In genomic region chr10:108049668-108050067, GRCh38 we compare ENCODE assay signal across 1 cellular context.
TF ChIP-seq lines count a peak whose summit lies in the region.

No MANE protein-coding gene starts in this region.

TF ChIP-seq in GM12878, 131 proteins besides CTCF, POLR2A, EP300 and RAD21 (continued from another document and continues in another):
- TF ChIP-seq MEF2B (IDR thresholded peaks at IDR 0.05; ENCODE audit: partially characterized antibody, poor library complexity, severe bottlenecking) (peak; percentile 57), E2F4 (IDR thresholded peaks at IDR 0.05; ENCODE audit: low read depth, low read length) (no peak), IKZF2 (IDR thresholded peaks at IDR 0.05) (peak in 1 of 2 experiments; percentile 50; a peak in 2 of 4 replicates), BHLHE40 (IDR thresholded peaks at IDR 0.05; ENCODE audit: borderline replicate concordance in 1 of 2, low read depth in 2 of 2, low read length in 1 of 2) (peak in 1 of 2 experiments; percentile 21; a peak in 1 of 4 replicates), RELA (IDR thresholded peaks at IDR 0.05; ENCODE audit: borderline replicate concordance, partially characterized antibody) (no peak), SIN3A (IDR thresholded peaks at IDR 0.05; ENCODE audit: low read depth, low read length) (no peak), RBBP5 (conservative IDR thresholded peaks at IDR 0.05) (no peak), TCF12 (IDR thresholded peaks at IDR 0.05; ENCODE audit: low read depth, low read length) (no peak), CBX5 (IDR thresholded peaks at IDR 0.05; ENCODE audit: low read depth) (no peak), MYC (IDR thresholded peaks at IDR 0.05; ENCODE audit: insufficient read depth, insufficient read length, insufficient replicate concordance, low read length, severe bottlenecking) (no peak), TAF1 (IDR thresholded peaks at IDR 0.05; ENCODE audit: borderline replicate concordance, low read depth, low read length) (no peak), KLF5 (IDR thresholded peaks at IDR 0.05; ENCODE audit: partially characterized antibody) (no peak), RCOR1 (conservative IDR thresholded peaks at IDR 0.05; ENCODE audit: low read depth, low read length) (no peak), NFXL1 (IDR thresholded peaks at IDR 0.05; ENCODE audit: borderline replicate concordance) (no peak), POLR2AphosphoS2 (IDR thresholded peaks at IDR 0.05; ENCODE audit: low read depth, low read length) (no peak), NR2F1 (conservative IDR thresholded peaks at IDR 0.05) (no peak), BRCA1 (IDR thresholded peaks at IDR 0.05; ENCODE audit: low read depth, low read length) (no peak), YBX1 (IDR thresholded peaks at IDR 0.05) (no peak), ZSCAN29 (IDR thresholded peaks at IDR 0.05) (no peak), NFIC (IDR thresholded peaks at IDR 0.05; ENCODE audit: low read depth, low read length) (0 out of 2 replicates have a peak, but pooled peaks have one; percentile 55), RFX5 (IDR thresholded peaks at IDR 0.05; ENCODE audit: low read depth, low read length) (no peak), ZNF207 (IDR thresholded peaks at IDR 0.05; ENCODE audit: borderline replicate concordance) (no peak), PML (IDR thresholded peaks at IDR 0.05; ENCODE audit: low read length) (no peak), NKRF (conservative IDR thresholded peaks at IDR 0.05) (no peak), CREM (IDR thresholded peaks at IDR 0.05; ENCODE audit: low read depth) (peak; percentile 66; the same call in 1 of the 2 replicates), USF2 (IDR thresholded peaks at IDR 0.05; ENCODE audit: borderline replicate concordance, low read depth, low read length) (no peak), SP1 (IDR thresholded peaks at IDR 0.05; ENCODE audit: low read depth, low read length) (no peak), MTA3 (IDR thresholded peaks at IDR 0.05; ENCODE audit: borderline replicate concordance, low read length) (no peak), BMI1 (IDR thresholded peaks at IDR 0.05; ENCODE audit: borderline replicate concordance) (no peak), ATF7 (IDR thresholded peaks at IDR 0.05; ENCODE audit: low read depth) (peak; percentile 12; the same call in 1 of the 2 replicates), PKNOX1 (IDR thresholded peaks at IDR 0.05) (peak; percentile 72), MYB (IDR thresholded peaks at IDR 0.05; ENCODE audit: borderline replicate concordance, low read depth, low read length) (no peak), CREB1 (IDR thresholded peaks at IDR 0.05; ENCODE audit: low read depth) (no peak), SMARCA5 (IDR thresholded peaks at IDR 0.05) (no peak)
- TF ChIP-seq, protein P1, sequence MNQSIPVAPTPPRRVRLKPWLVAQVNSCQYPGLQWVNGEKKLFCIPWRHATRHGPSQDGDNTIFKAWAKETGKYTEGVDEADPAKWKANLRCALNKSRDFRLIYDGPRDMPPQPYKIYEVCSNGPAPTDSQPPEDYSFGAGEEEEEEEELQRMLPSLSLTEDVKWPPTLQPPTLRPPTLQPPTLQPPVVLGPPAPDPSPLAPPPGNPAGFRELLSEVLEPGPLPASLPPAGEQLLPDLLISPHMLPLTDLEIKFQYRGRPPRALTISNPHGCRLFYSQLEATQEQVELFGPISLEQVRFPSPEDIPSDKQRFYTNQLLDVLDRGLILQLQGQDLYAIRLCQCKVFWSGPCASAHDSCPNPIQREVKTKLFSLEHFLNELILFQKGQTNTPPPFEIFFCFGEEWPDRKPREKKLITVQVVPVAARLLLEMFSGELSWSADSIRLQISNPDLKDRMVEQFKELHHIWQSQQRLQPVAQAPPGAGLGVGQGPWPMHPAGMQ (IDR thresholded peaks at IDR 0.05; ENCODE audit: borderline replicate concordance), result no peak
- TF ChIP-seq, protein P2, sequence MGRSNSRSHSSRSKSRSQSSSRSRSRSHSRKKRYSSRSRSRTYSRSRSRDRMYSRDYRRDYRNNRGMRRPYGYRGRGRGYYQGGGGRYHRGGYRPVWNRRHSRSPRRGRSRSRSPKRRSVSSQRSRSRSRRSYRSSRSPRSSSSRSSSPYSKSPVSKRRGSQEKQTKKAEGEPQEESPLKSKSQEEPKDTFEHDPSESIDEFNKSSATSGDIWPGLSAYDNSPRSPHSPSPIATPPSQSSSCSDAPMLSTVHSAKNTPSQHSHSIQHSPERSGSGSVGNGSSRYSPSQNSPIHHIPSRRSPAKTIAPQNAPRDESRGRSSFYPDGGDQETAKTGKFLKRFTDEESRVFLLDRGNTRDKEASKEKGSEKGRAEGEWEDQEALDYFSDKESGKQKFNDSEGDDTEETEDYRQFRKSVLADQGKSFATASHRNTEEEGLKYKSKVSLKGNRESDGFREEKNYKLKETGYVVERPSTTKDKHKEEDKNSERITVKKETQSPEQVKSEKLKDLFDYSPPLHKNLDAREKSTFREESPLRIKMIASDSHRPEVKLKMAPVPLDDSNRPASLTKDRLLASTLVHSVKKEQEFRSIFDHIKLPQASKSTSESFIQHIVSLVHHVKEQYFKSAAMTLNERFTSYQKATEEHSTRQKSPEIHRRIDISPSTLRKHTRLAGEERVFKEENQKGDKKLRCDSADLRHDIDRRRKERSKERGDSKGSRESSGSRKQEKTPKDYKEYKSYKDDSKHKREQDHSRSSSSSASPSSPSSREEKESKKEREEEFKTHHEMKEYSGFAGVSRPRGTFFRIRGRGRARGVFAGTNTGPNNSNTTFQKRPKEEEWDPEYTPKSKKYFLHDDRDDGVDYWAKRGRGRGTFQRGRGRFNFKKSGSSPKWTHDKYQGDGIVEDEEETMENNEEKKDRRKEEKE (IDR thresholded peaks at IDR 0.05), result no peak
- TF ChIP-seq, protein P3, sequence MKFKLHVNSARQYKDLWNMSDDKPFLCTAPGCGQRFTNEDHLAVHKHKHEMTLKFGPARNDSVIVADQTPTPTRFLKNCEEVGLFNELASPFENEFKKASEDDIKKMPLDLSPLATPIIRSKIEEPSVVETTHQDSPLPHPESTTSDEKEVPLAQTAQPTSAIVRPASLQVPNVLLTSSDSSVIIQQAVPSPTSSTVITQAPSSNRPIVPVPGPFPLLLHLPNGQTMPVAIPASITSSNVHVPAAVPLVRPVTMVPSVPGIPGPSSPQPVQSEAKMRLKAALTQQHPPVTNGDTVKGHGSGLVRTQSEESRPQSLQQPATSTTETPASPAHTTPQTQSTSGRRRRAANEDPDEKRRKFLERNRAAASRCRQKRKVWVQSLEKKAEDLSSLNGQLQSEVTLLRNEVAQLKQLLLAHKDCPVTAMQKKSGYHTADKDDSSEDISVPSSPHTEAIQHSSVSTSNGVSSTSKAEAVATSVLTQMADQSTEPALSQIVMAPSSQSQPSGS (IDR thresholded peaks at IDR 0.05; ENCODE audit: low read length), result no peak
- TF ChIP-seq, protein P4, sequence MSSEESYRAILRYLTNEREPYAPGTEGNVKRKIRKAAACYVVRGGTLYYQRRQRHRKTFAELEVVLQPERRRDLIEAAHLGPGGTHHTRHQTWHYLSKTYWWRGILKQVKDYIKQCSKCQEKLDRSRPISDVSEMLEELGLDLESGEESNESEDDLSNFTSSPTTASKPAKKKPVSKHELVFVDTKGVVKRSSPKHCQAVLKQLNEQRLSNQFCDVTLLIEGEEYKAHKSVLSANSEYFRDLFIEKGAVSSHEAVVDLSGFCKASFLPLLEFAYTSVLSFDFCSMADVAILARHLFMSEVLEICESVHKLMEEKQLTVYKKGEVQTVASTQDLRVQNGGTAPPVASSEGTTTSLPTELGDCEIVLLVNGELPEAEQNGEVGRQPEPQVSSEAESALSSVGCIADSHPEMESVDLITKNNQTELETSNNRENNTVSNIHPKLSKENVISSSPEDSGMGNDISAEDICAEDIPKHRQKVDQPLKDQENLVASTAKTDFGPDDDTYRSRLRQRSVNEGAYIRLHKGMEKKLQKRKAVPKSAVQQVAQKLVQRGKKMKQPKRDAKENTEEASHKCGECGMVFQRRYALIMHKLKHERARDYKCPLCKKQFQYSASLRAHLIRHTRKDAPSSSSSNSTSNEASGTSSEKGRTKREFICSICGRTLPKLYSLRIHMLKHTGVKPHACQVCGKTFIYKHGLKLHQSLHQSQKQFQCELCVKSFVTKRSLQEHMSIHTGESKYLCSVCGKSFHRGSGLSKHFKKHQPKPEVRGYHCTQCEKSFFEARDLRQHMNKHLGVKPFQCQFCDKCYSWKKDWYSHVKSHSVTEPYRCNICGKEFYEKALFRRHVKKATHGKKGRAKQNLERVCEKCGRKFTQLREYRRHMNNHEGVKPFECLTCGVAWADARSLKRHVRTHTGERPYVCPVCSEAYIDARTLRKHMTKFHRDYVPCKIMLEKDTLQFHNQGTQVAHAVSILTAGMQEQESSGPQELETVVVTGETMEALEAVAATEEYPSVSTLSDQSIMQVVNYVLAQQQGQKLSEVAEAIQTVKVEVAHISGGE (CRISPR knock-in tag; IDR thresholded peaks at IDR 0.05), result no peak
- TF ChIP-seq, protein P5, sequence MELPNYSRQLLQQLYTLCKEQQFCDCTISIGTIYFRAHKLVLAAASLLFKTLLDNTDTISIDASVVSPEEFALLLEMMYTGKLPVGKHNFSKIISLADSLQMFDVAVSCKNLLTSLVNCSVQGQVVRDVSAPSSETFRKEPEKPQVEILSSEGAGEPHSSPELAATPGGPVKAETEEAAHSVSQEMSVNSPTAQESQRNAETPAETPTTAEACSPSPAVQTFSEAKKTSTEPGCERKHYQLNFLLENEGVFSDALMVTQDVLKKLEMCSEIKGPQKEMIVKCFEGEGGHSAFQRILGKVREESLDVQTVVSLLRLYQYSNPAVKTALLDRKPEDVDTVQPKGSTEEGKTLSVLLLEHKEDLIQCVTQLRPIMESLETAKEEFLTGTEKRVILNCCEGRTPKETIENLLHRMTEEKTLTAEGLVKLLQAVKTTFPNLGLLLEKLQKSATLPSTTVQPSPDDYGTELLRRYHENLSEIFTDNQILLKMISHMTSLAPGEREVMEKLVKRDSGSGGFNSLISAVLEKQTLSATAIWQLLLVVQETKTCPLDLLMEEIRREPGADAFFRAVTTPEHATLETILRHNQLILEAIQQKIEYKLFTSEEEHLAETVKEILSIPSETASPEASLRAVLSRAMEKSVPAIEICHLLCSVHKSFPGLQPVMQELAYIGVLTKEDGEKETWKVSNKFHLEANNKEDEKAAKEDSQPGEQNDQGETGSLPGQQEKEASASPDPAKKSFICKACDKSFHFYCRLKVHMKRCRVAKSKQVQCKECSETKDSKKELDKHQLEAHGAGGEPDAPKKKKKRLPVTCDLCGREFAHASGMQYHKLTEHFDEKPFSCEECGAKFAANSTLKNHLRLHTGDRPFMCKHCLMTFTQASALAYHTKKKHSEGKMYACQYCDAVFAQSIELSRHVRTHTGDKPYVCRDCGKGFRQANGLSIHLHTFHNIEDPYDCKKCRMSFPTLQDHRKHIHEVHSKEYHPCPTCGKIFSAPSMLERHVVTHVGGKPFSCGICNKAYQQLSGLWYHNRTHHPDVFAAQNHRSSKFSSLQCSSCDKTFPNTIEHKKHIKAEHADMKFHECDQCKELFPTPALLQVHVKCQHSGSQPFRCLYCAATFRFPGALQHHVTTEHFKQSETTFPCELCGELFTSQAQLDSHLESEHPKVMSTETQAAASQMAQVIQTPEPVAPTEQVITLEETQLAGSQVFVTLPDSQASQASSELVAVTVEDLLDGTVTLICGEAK (IDR thresholded peaks at IDR 0.05; ENCODE audit: borderline replicate concordance), result no peak
- TF ChIP-seq, protein P6, sequence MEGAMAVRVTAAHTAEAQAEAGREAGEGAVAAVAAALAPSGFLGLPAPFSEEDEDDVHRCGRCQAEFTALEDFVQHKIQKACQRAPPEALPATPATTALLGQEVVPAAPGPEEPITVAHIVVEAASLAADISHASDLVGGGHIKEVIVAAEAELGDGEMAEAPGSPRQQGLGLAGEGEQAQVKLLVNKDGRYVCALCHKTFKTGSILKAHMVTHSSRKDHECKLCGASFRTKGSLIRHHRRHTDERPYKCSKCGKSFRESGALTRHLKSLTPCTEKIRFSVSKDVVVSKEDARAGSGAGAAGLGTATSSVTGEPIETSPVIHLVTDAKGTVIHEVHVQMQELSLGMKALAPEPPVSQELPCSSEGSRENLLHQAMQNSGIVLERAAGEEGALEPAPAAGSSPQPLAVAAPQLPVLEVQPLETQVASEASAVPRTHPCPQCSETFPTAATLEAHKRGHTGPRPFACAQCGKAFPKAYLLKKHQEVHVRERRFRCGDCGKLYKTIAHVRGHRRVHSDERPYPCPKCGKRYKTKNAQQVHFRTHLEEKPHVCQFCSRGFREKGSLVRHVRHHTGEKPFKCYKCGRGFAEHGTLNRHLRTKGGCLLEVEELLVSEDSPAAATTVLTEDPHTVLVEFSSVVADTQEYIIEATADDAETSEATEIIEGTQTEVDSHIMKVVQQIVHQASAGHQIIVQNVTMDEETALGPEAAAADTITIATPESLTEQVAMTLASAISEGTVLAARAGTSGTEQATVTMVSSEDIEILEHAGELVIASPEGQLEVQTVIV (IDR thresholded peaks at IDR 0.05; ENCODE audit: borderline replicate concordance, partially characterized antibody), result no peak
